In genomic region chr2:233117351-233117750, GRCh38 we compare ENCODE assay signal across 21 cellular contexts. TPM values are rescaled to one million over a fixed set of nuclear protein-coding genes. Genes with fewer than 3 reads are reported as not detected.
DNase-seq lines count a peak whose midpoint lies in the region; ATAC-seq lines count a peak whose summit lies in the region.
"Had no signal": no experiment of that assay in that cellular context is flagged by ENCODE, and none has a peak within 500 bp of the region (broad histone marks: within the 10 kb centered on the region; RNA-seq: fewer than 3 reads in every experiment).

No MANE protein-coding gene starts in this region.

- H3K4me3 Mint-ChIP-seq in activated CD4-positive, alpha-beta memory T cell treated with anti-CD3 and anti-CD28 coated beads for 36 hours = no peak overlapping the region
- H3K4me3 Mint-ChIP-seq in activated CD4-positive, alpha-beta memory T cell treated with anti-CD3 and anti-CD28 coated beads, Interleukin-2, amount 10 ng/mL, durations not matched to agents 7 days and 5 days = no peak overlapping the region
- no peak overlapping the region for H3K4me3 Mint-ChIP-seq in dendritic cell treated with granulocyte-macrophage colony-stimulating factor and Interleukin-4, amounts not matched to agents 40 ng/mL and 50 ng/mL, for 4 days
- H3K4me3 Mint-ChIP-seq in stimulated activated effector memory CD8-positive, alpha-beta T cell treated with anti-CD3 and anti-CD28 coated beads, Interleukin-12 subunit alpha, Interleukin-12 subunit beta, amount 100 ng/mL, for 72 hours = no peak overlapping the region
- no peak overlapping the region for H3K4me3 Mint-ChIP-seq in activated CD8-positive, alpha-beta memory T cell treated with anti-CD3 and anti-CD28 coated beads, Interleukin-2, amount 10 ng/mL, durations not matched to agents 7 days and 5 days
- H3K4me3 Mint-ChIP-seq: H9 had no signal

- H3K9ac ChIP-seq in mesenchymal stem cell (ENCODE audit: low read length) = no peak overlapping the region

- H3K27ac Mint-ChIP-seq in activated CD4-positive, alpha-beta memory T cell treated with anti-CD3 and anti-CD28 coated beads for 36 hours = peak overlapping the region; percentile 28
- no peak overlapping the region for H3K27ac Mint-ChIP-seq in activated CD4-positive, alpha-beta memory T cell treated with anti-CD3 and anti-CD28 coated beads, Interleukin-2, amount 10 ng/mL, durations not matched to agents 7 days and 5 days
- peak overlapping the region; percentile 84 for H3K27ac Mint-ChIP-seq in dendritic cell treated with granulocyte-macrophage colony-stimulating factor and Interleukin-4, amounts not matched to agents 40 ng/mL and 50 ng/mL, for 4 days
- peak overlapping the region; percentile 86 for H3K27ac Mint-ChIP-seq in stimulated activated effector memory CD8-positive, alpha-beta T cell treated with anti-CD3 and anti-CD28 coated beads, Interleukin-12 subunit alpha, Interleukin-12 subunit beta, amount 100 ng/mL, for 72 hours
- no peak overlapping the region for H3K27ac Mint-ChIP-seq in activated CD8-positive, alpha-beta memory T cell treated with anti-CD3 and anti-CD28 coated beads, Interleukin-2, amount 10 ng/mL, durations not matched to agents 7 days and 5 days

- no peaks in the 10 kb centered on the region for H3K9me3 Mint-ChIP-seq in activated CD4-positive, alpha-beta memory T cell treated with anti-CD3 and anti-CD28 coated beads for 36 hours
- no peaks in the 10 kb centered on the region for H3K9me3 Mint-ChIP-seq in activated CD4-positive, alpha-beta memory T cell treated with anti-CD3 and anti-CD28 coated beads, Interleukin-2, amount 10 ng/mL, durations not matched to agents 7 days and 5 days
- H3K9me3 Mint-ChIP-seq in dendritic cell treated with granulocyte-macrophage colony-stimulating factor and Interleukin-4, amounts not matched to agents 40 ng/mL and 50 ng/mL, for 4 days = no peaks in the 10 kb centered on the region
- H3K9me3 Mint-ChIP-seq in stimulated activated effector memory CD8-positive, alpha-beta T cell treated with anti-CD3 and anti-CD28 coated beads, Interleukin-12 subunit alpha, Interleukin-12 subunit beta, amount 100 ng/mL, for 72 hours = no peaks in the 10 kb centered on the region
- H3K9me3 Mint-ChIP-seq in activated CD8-positive, alpha-beta memory T cell treated with anti-CD3 and anti-CD28 coated beads, Interleukin-2, amount 10 ng/mL, durations not matched to agents 7 days and 5 days (ENCODE audit: low read depth) = no peaks in the 10 kb centered on the region
- H3K9me3 Mint-ChIP-seq: H9; naive thymus-derived CD8-positive, alpha-beta T cell had no signal

- no peak overlapping the region for H4K91ac ChIP-seq in mesenchymal stem cell (ENCODE audit: low read length)

- no peak overlapping the region for H3K23ac ChIP-seq in mesenchymal stem cell (ENCODE audit: low read length in 2 of 2)

- no peaks in the 10 kb centered on the region for H3K4me1 ChIP-seq in mesenchymal stem cell (ENCODE audit: control insufficient read depth, insufficient read depth, low read depth, low read length)
- H3K4me1 ChIP-seq: A549, lower lobe of right lung, thyroid gland had no signal

- intact Hi-C loops in activated CD4-positive, alpha-beta memory T cell treated with anti-CD3 and anti-CD28 coated beads for 36 hours (cut with micrococcal nuclease) = no loop called here
- intact Hi-C loops in dendritic cell treated with granulocyte-macrophage colony-stimulating factor and Interleukin-4, amounts not matched to agents 40 ng/mL and 50 ng/mL, for 4 days (cut with micrococcal nuclease) = no loop called here

- no peak overlapping the region for H3K18ac ChIP-seq in mesenchymal stem cell (ENCODE audit: low read depth in 1 of 2, low read length in 2 of 2)

- H3K14ac ChIP-seq in mesenchymal stem cell (ENCODE audit: low read length in 2 of 2) = no peak overlapping the region

- H2BK15ac ChIP-seq in mesenchymal stem cell (ENCODE audit: low read depth, poor library complexity, severe bottlenecking) = no peak overlapping the region

- no peak overlapping the region for H2AFZ ChIP-seq in mesenchymal stem cell (ENCODE audit: low read depth, low read length)

- H3K4me3 ChIP-seq in Jurkat, Clone E6-1 (ENCODE audit: low read length) = peak overlapping the region; percentile 15; the same call in 1 of the 2 replicates
- H3K4me3 ChIP-seq in mesenchymal stem cell (ENCODE audit: insufficient read depth in 1 of 2, low read depth in 1 of 2, low read length in 2 of 2) = no peak overlapping the region
- H3K4me3 ChIP-seq: A549, heart left ventricle, lower lobe of right lung, MG63, psoas muscle, smooth muscle cell, thyroid gland had no signal

- H3K36me3 Mint-ChIP-seq in activated CD4-positive, alpha-beta memory T cell treated with anti-CD3 and anti-CD28 coated beads for 36 hours = peaks cover 11% of the 10 kb centered on the region
- H3K36me3 Mint-ChIP-seq in activated CD4-positive, alpha-beta memory T cell treated with anti-CD3 and anti-CD28 coated beads, Interleukin-2, amount 10 ng/mL, durations not matched to agents 7 days and 5 days (ENCODE audit: low read depth) = peaks cover 48% of the 10 kb centered on the region
- peaks cover 84% of the 10 kb centered on the region for H3K36me3 Mint-ChIP-seq in dendritic cell treated with granulocyte-macrophage colony-stimulating factor and Interleukin-4, amounts not matched to agents 40 ng/mL and 50 ng/mL, for 4 days (ENCODE audit: low read depth)
- peaks cover 42% of the 10 kb centered on the region for H3K36me3 Mint-ChIP-seq in stimulated activated effector memory CD8-positive, alpha-beta T cell treated with anti-CD3 and anti-CD28 coated beads, Interleukin-12 subunit alpha, Interleukin-12 subunit beta, amount 100 ng/mL, for 72 hours
- H3K36me3 Mint-ChIP-seq in activated CD8-positive, alpha-beta memory T cell treated with anti-CD3 and anti-CD28 coated beads, Interleukin-2, amount 10 ng/mL, durations not matched to agents 7 days and 5 days = peaks cover 31% of the 10 kb centered on the region

- H3K9me3 ChIP-seq in mesenchymal stem cell (ENCODE audit: control insufficient read depth, low read length) = no peaks in the 10 kb centered on the region
- H3K9me3 ChIP-seq: A549, heart left ventricle, lower lobe of right lung, MG63, psoas muscle, thyroid gland had no signal

- no peaks in the 10 kb centered on the region for H3K36me3 ChIP-seq in mesenchymal stem cell (ENCODE audit: control insufficient read depth in 1 of 2, insufficient read depth in 2 of 2, low read depth in 1 of 2, low read length in 2 of 2)
- H3K36me3 ChIP-seq: MG63, thyroid gland had no signal

- H3K27me3 Mint-ChIP-seq in activated CD4-positive, alpha-beta memory T cell treated with anti-CD3 and anti-CD28 coated beads for 36 hours = no peaks in the 10 kb centered on the region
- H3K27me3 Mint-ChIP-seq in activated CD4-positive, alpha-beta memory T cell treated with anti-CD3 and anti-CD28 coated beads, Interleukin-2, amount 10 ng/mL, durations not matched to agents 7 days and 5 days = no peaks in the 10 kb centered on the region
- no peaks in the 10 kb centered on the region for H3K27me3 Mint-ChIP-seq in dendritic cell treated with granulocyte-macrophage colony-stimulating factor and Interleukin-4, amounts not matched to agents 40 ng/mL and 50 ng/mL, for 4 days
- H3K27me3 Mint-ChIP-seq in activated CD8-positive, alpha-beta memory T cell treated with anti-CD3 and anti-CD28 coated beads, Interleukin-2, amount 10 ng/mL, durations not matched to agents 7 days and 5 days = no peaks in the 10 kb centered on the region
- H3K27me3 Mint-ChIP-seq: naive thymus-derived CD8-positive, alpha-beta T cell had no signal

- H4K8ac ChIP-seq in mesenchymal stem cell (ENCODE audit: low read length) = no peak overlapping the region

- H3K27ac ChIP-seq in mesenchymal stem cell (ENCODE audit: low read length, poor library complexity, severe bottlenecking) = no peak overlapping the region
- H3K27ac ChIP-seq: A549, heart left ventricle, lower lobe of right lung, psoas muscle, thyroid gland had no signal

- POLR2A ChIA-PET in activated CD4-positive, alpha-beta memory T cell treated with anti-CD3 and anti-CD28 coated beads for 36 hours (lab: Charles Lee) = no interaction called here
- POLR2A ChIA-PET in activated CD4-positive, alpha-beta memory T cell treated with anti-CD3 and anti-CD28 coated beads, Interleukin-2, amount 10 ng/mL, durations not matched to agents 7 days and 5 days (lab: Charles Lee) = interaction anchor here (1.4 kb wide), 1 partner anchor 9 kb away, joined by 3 read pairs; no protein-coding TSS in a partner anchor

- no peak overlapping the region for H2BK12ac ChIP-seq in mesenchymal stem cell (ENCODE audit: low read length in 2 of 2)

- no peak overlapping the region for H3K4ac ChIP-seq in mesenchymal stem cell (ENCODE audit: low read depth in 1 of 2, low read length in 2 of 2)

- peaks cover 24 to 50% of the 10 kb centered on the region in 2 experiments for H3K27me3 ChIP-seq in mesenchymal stem cell (ENCODE audit: control insufficient read depth in 1 of 2, insufficient read depth in 1 of 2, low read length in 2 of 2)
- H3K27me3 ChIP-seq: MG63, thyroid gland had no signal

- ATAC-seq in stimulated activated effector memory CD8-positive, alpha-beta T cell treated with anti-CD3 and anti-CD28 coated beads, Interleukin-12 subunit alpha, Interleukin-12 subunit beta, amount 100 ng/mL, for 72 hours = no peak
- no peak for ATAC-seq in activated CD8-positive, alpha-beta memory T cell treated with anti-CD3 and anti-CD28 coated beads, Interleukin-2, amount 10 ng/mL, durations not matched to agents 7 days and 5 days
- ATAC-seq: naive thymus-derived CD8-positive, alpha-beta T cell; psoas muscle had no signal

- CTCF ChIA-PET in activated CD4-positive, alpha-beta memory T cell treated with anti-CD3 and anti-CD28 coated beads for 36 hours (lab: Charles Lee) = no interaction called here
- CTCF ChIA-PET in activated CD4-positive, alpha-beta memory T cell treated with anti-CD3 and anti-CD28 coated beads, Interleukin-2, amount 10 ng/mL, durations not matched to agents 7 days and 5 days (lab: Charles Lee) = no interaction called here
- CTCF ChIA-PET in activated CD8-positive, alpha-beta memory T cell treated with anti-CD3 and anti-CD28 coated beads, Interleukin-2, amount 10 ng/mL, durations not matched to agents 7 days and 5 days (lab: Charles Lee) = no interaction called here

- no peak overlapping the region for H2BK5ac ChIP-seq in mesenchymal stem cell (ENCODE audit: low read depth, low read length, poor library complexity, severe bottlenecking)

- WGBS in mesenchymal stem cell = 85% methylated on average over 13 of the region's 13 CpGs

- no peak for DNase-seq in activated CD4-positive, alpha-beta memory T cell treated with anti-CD3 and anti-CD28 coated beads for 36 hours
- DNase-seq in activated CD4-positive, alpha-beta memory T cell treated with anti-CD3 and anti-CD28 coated beads, Interleukin-2, amount 10 ng/mL, durations not matched to agents 7 days and 5 days = no peak
- peak; percentile 83 for DNase-seq in Jurkat, Clone E6-1 (ENCODE audit: low read depth, low spot score)
- DNase-seq in stimulated activated effector memory CD8-positive, alpha-beta T cell treated with anti-CD3 and anti-CD28 coated beads, Interleukin-12 subunit alpha, Interleukin-12 subunit beta, amount 100 ng/mL, for 72 hours (ENCODE audit: low spot score in 2 of 2) = no peak
- no peak for DNase-seq in mesenchymal stem cell
- DNase-seq in activated CD8-positive, alpha-beta memory T cell treated with anti-CD3 and anti-CD28 coated beads, Interleukin-2, amount 10 ng/mL, durations not matched to agents 7 days and 5 days = no peak
- no peak for DNase-seq in RPMI8226
- DNase-seq: activated gamma-delta T cell treated with Interleukin-2 at 50 U/mL for 16 hours; DMS79 treated with DMSO at 0.1 percent for 48 hours; H9; heart left ventricle; MG63; naive thymus-derived CD8-positive, alpha-beta T cell; NCI-H1694 treated with DMSO at 0.1 percent for 48 hours; NK-92 treated with Interleukin-12 subunit alpha and Interleukin-12 subunit beta, amount 100 ng/mL, for 24 hours; psoas muscle; thyroid gland had no signal

- peaks cover 52% of the 10 kb centered on the region for H3K4me1 Mint-ChIP-seq in activated CD4-positive, alpha-beta memory T cell treated with anti-CD3 and anti-CD28 coated beads for 36 hours (ENCODE audit: low read depth)
- peaks cover 54% of the 10 kb centered on the region for H3K4me1 Mint-ChIP-seq in activated CD4-positive, alpha-beta memory T cell treated with anti-CD3 and anti-CD28 coated beads, Interleukin-2, amount 10 ng/mL, durations not matched to agents 7 days and 5 days
- peaks cover 76% of the 10 kb centered on the region for H3K4me1 Mint-ChIP-seq in dendritic cell treated with granulocyte-macrophage colony-stimulating factor and Interleukin-4, amounts not matched to agents 40 ng/mL and 50 ng/mL, for 4 days (ENCODE audit: low read depth)
- peaks cover 78% of the 10 kb centered on the region for H3K4me1 Mint-ChIP-seq in stimulated activated effector memory CD8-positive, alpha-beta T cell treated with anti-CD3 and anti-CD28 coated beads, Interleukin-12 subunit alpha, Interleukin-12 subunit beta, amount 100 ng/mL, for 72 hours
- peaks cover 53% of the 10 kb centered on the region for H3K4me1 Mint-ChIP-seq in activated CD8-positive, alpha-beta memory T cell treated with anti-CD3 and anti-CD28 coated beads, Interleukin-2, amount 10 ng/mL, durations not matched to agents 7 days and 5 days

- H3K4me2 ChIP-seq in mesenchymal stem cell (ENCODE audit: low read length, poor library complexity, severe bottlenecking) = no peak overlapping the region
- H3K4me2 ChIP-seq: A549, smooth muscle cell had no signal

- no peak overlapping the region for H2AK5ac ChIP-seq in mesenchymal stem cell (ENCODE audit: low read length, severe bottlenecking)

- no peak overlapping the region for H2BK120ac ChIP-seq in mesenchymal stem cell (ENCODE audit: low read depth, low read length)

- H3K79me1 ChIP-seq in mesenchymal stem cell (replicated peaks; ENCODE audit: low read length, poor library complexity, severe bottlenecking) = no peaks in the 10 kb centered on the region

RNA-seq across cellular contexts. Expression of gene INPP5D, which starts 57.2 kb away (rescaled TPM):
- 10 to 100 TPM; 52.4 to 54.9 TPM for total RNA-seq in activated CD4-positive, alpha-beta memory T cell treated with anti-CD3 and anti-CD28 coated beads for 36 hours
- total RNA-seq in activated CD4-positive, alpha-beta memory T cell treated with anti-CD3 and anti-CD28 coated beads, Interleukin-2, amount 10 ng/mL, durations not matched to agents 7 days and 5 days = 100 to 1,000 TPM; 157 to 163 TPM
- 19.7 TPM for polyA plus RNA-seq in Jurkat, Clone E6-1 (2012; ENCODE audit: insufficient read depth, insufficient read length)
- polyA plus RNA-seq in mesenchymal stem cell (2013, experiment 1 of 2) = 0.08 TPM
- 0.15 TPM for polyA plus RNA-seq in mesenchymal stem cell (2013, experiment 2 of 2)
- total RNA-seq in activated CD8-positive, alpha-beta memory T cell treated with anti-CD3 and anti-CD28 coated beads, Interleukin-2, amount 10 ng/mL, durations not matched to agents 7 days and 5 days = 100 to 1,000 TPM; 140 to 152 TPM

Comparison
In these comparisons a context has a peak if more than half of its experiments do, and no peak if none do; other contexts are left out.
1. H3K27ac Mint-ChIP-seq: peak in activated CD4-positive, alpha-beta memory T cell treated with anti-CD3 and anti-CD28 coated beads for 36 hours (single experiment), dendritic cell treated with granulocyte-macrophage colony-stimulating factor and Interleukin-4, amounts not matched to agents 40 ng/mL and 50 ng/mL, for 4 days (single experiment) and stimulated activated effector memory CD8-positive, alpha-beta T cell treated with anti-CD3 and anti-CD28 coated beads, Interleukin-12 subunit alpha, Interleukin-12 subunit beta, amount 100 ng/mL, for 72 hours (single experiment); none in activated CD4-positive, alpha-beta memory T cell treated with anti-CD3 and anti-CD28 coated beads, Interleukin-2, amount 10 ng/mL, durations not matched to agents 7 days and 5 days (single experiment) and activated CD8-positive, alpha-beta memory T cell treated with anti-CD3 and anti-CD28 coated beads, Interleukin-2, amount 10 ng/mL, durations not matched to agents 7 days and 5 days (single experiment).